Comparison of ENCODE assay signal across 13 cellular contexts in the genomic region with DNA sequence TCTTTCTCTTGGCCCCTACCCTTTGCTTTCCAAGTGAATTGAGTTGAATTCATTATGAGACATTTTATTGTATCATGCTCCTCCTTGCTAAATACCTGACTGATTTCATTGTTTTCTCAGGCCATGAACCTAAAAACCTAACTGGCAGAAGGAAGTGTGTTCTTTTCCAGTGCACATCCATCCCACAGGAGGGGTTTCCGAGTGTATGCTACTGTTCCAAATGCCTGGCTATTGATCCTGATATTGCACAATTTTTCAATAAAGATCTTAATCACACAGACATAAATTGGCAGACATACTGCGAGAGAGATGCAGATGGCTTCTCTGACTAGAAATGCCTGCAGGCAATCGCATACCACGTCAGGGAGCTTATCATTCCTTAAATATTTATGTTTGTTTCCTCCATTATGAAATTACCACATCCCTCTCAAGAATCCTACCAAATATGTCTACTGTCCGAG.
DNase-seq lines count a peak whose midpoint lies in the region; ATAC-seq, FAIRE-seq and TF ChIP-seq lines count a peak whose summit lies in the region.
"Had no signal": no experiment of that assay in that cellular context is flagged by ENCODE, and none has a peak within 500 bp of the region (broad histone marks: within the 10 kb centered on the region; RNA-seq: fewer than 3 reads in every experiment).

No MANE protein-coding gene starts in this region.

- H3K4me2 ChIP-seq in A549 (peak overlapping the region; percentile 68), osteoblast (ENCODE audit: insufficient read depth, low read length) (no peak overlapping the region)

- POLR2A ChIA-PET in A549 (lab: Yijun Ruan, JAX) (no interaction called here), HEK293 (lab: Yijun Ruan, JAX) (no interaction called here)

- FAIRE-seq in A549 (lab: Jason Lieb, UNC), result peak; percentile 70

- ATAC-seq in A549, result peak; percentile 69 to 84; a peak in 3 of 6 replicates
- no peak for ATAC-seq in GM18868 (IDR thresholded peaks at IDR 0.05; ENCODE audit: unreplicated experiment)
- no peak for ATAC-seq in HG03457 (IDR thresholded peaks at IDR 0.05; ENCODE audit: unreplicated experiment)
- ATAC-seq: left ventricle myocardium superior had no signal

- no peak overlapping the region for H2AFZ ChIP-seq in osteoblast (ENCODE audit: low read length)

- H3K27ac ChIP-seq in A549 (peak overlapping the region; percentile 23 to 50; a peak in 5 of 6 replicates), HEK293 (ENCODE audit: extremely low read depth, low read depth, low read length) (no peak overlapping the region), suprapubic skin (no peak overlapping the region), osteoblast (ENCODE audit: low read depth, low read length) (no peak overlapping the region)
- H3K27ac ChIP-seq: spleen, upper lobe of left lung had no signal

- CTCF ChIA-PET in A549 (lab: Yijun Ruan, JAX) (interaction anchor here (0.8 to 1.6 kb wide), 7 partner anchors 9 to 273 kb away, joined by 3 to 4 read pairs (median 3); no protein-coding TSS in a partner anchor), HEK293 (lab: Yijun Ruan, JAX) (interaction anchor here (1.1 to 1.6 kb wide), 4 partner anchors 15 to 275 kb away, joined by 3 to 4 read pairs (median 4); no protein-coding TSS in a partner anchor)

- DNase-seq in A549 (ENCODE audit: low read depth in 1 of 2, low spot score in 1 of 2) (peak; percentile 15 to 65), T1000 (lab: John Stamatoyannopoulos, UW) (peak; percentile 20), fibroblast of villous mesenchyme (ENCODE audit: low read depth) (peak; percentile 86), suprapubic skin (ENCODE audit: low spot score in 2 of 2) (no peak), osteoblast (ENCODE audit: insufficient read length, low spot score, missing footprints) (no peak)
- DNase-seq: head of caudate nucleus, left ventricle myocardium superior, NCI-H2171, spleen, upper lobe of left lung had no signal

- no peaks in the 10 kb centered on the region for H3K79me2 ChIP-seq in osteoblast (ENCODE audit: insufficient read depth, low read length)

- H3K27me3 ChIP-seq in suprapubic skin (no peaks in the 10 kb centered on the region), osteoblast (ENCODE audit: insufficient read depth, low read length) (no peaks in the 10 kb centered on the region)
- H3K27me3 ChIP-seq: upper lobe of left lung had no signal

- H3K4me1 ChIP-seq in A549 (peaks cover 29% of the 10 kb centered on the region), HEK293 (ENCODE audit: control insufficient read depth, insufficient read depth, low read length) (peaks cover 9% of the 10 kb centered on the region), suprapubic skin (peaks cover 17% of the 10 kb centered on the region), osteoblast (ENCODE audit: insufficient read depth, low read length) (no peaks in the 10 kb centered on the region)
- H3K4me1 ChIP-seq: spleen, upper lobe of left lung had no signal

- TF ChIP-seq CTCF in A549 (IDR thresholded peaks at IDR 0.05) (no peak), HEK293 (tag by site-specific recombination; IDR thresholded peaks at IDR 0.05) (no peak), fibroblast of villous mesenchyme (IDR thresholded peaks at IDR 0.05; ENCODE audit: insufficient read depth, low read depth, low read length) (no peak), suprapubic skin (IDR thresholded peaks at IDR 0.05) (no peak), osteoblast (IDR thresholded peaks at IDR 0.05; ENCODE audit: extremely low read depth, low read depth, low read length) (no peak)

- no peaks in the 10 kb centered on the region for H4K20me1 ChIP-seq in osteoblast (ENCODE audit: insufficient read depth, low read length)

- TF ChIP-seq EP300 in A549 (IDR thresholded peaks at IDR 0.05), result no peak
- no peak for TF ChIP-seq EP300 in suprapubic skin (IDR thresholded peaks at IDR 0.05)

- TF ChIP-seq RAD21 in A549 (conservative IDR thresholded peaks at IDR 0.05 in 1 of 2, IDR thresholded peaks at IDR 0.05 in 1 of 2), result no peak

- H3K36me3 ChIP-seq in HEK293 (ENCODE audit: control insufficient read depth in 2 of 2, insufficient read depth in 1 of 2, low read length in 2 of 2) (no peaks in the 10 kb centered on the region), suprapubic skin (no peaks in the 10 kb centered on the region), osteoblast (ENCODE audit: insufficient read depth, low read length) (no peaks in the 10 kb centered on the region)
- H3K36me3 ChIP-seq: spleen, upper lobe of left lung had no signal

- TF ChIP-seq POLR2A in A549 (IDR thresholded peaks at IDR 0.05; ENCODE audit: low read length) (no peak), suprapubic skin (IDR thresholded peaks at IDR 0.05) (no peak)

- no peak overlapping the region for H3K4me3 ChIP-seq in A549
- no peak overlapping the region for H3K4me3 ChIP-seq in HEK293 (ENCODE audit: low read depth, low read length)
- no peak overlapping the region for H3K4me3 ChIP-seq in fibroblast of villous mesenchyme (ENCODE audit: low read depth, low read length)
- H3K4me3 ChIP-seq in suprapubic skin, result no peak overlapping the region
- no peak overlapping the region for H3K4me3 ChIP-seq in osteoblast (ENCODE audit: insufficient read depth, low read length)
- H3K4me3 ChIP-seq: spleen, upper lobe of left lung had no signal

- peaks cover 5% of the 10 kb centered on the region; the same call in 1 of the 3 replicates for H3K9me3 ChIP-seq in A549
- no peaks in the 10 kb centered on the region for H3K9me3 ChIP-seq in HEK293 (ENCODE audit: control insufficient read depth, insufficient read depth, low read depth, low read length)
- no peaks in the 10 kb centered on the region for H3K9me3 ChIP-seq in suprapubic skin
- H3K9me3 ChIP-seq in osteoblast (ENCODE audit: low read depth, low read length), result no peaks in the 10 kb centered on the region
- H3K9me3 ChIP-seq: upper lobe of left lung had no signal

- 5% methylated on average over 5 of the region's 5 CpGs for WGBS in A549 (ENCODE audit: missing lambda C conversion rate)
- 30% methylated on average over 5 of the region's 5 CpGs for WGBS in suprapubic skin

TF ChIP-seq in A549, 52 proteins besides CTCF, POLR2A, EP300 and RAD21:
- peak; percentile 86 for TF ChIP-seq GATA3 (IDR thresholded peaks at IDR 0.05; ENCODE audit: borderline replicate concordance)
- TF ChIP-seq HOXA7 (CRISPR knock-in tag; IDR thresholded peaks at IDR 0.05), result no peak
- TF ChIP-seq CEBPB (IDR thresholded peaks at IDR 0.05), result peak; percentile 48 to 86; a peak in 3 of 4 replicates

TF ChIP-seq in HEK293, 187 proteins besides CTCF, POLR2A, EP300 and RAD21:
- TF ChIP-seq ZBTB8A (tag by site-specific recombination; IDR thresholded peaks at IDR 0.05) (no peak), ZNF23 (tag by site-specific recombination; IDR thresholded peaks at IDR 0.05; ENCODE audit: borderline replicate concordance) (no peak), FEZF1 (tag by site-specific recombination; IDR thresholded peaks at IDR 0.05) (peak; percentile 53), ZNF747 (tag by site-specific recombination; IDR thresholded peaks at IDR 0.05) (no peak), TRIM28 (IDR thresholded peaks at IDR 0.05; ENCODE audit: borderline replicate concordance, low read length) (0 out of 2 replicates have a peak, but pooled peaks have one; percentile 14), REPIN1 (tag by site-specific recombination; IDR thresholded peaks at IDR 0.05; ENCODE audit: low read depth) (no peak)

Comparison
In these comparisons a context has a peak if more than half of its experiments do, and no peak if none do; other contexts are left out.
1. ATAC-seq: peak in A549 (2 of 2); none in GM18868 (single experiment) and HG03457 (single experiment).
2. DNase-seq: peak in A549 (2 of 2), T1000 (single experiment) and fibroblast of villous mesenchyme (single experiment); none in suprapubic skin (0 of 2) and osteoblast (single experiment).
3. H3K27ac ChIP-seq: peak in A549 (2 of 2); none in HEK293 (single experiment), suprapubic skin (single experiment) and osteoblast (single experiment).